16 cellular contexts compared by ENCODE assay signal in genomic region chr2:12432985-12433640, GRCh38.
DNase-seq lines count a peak whose midpoint lies in the region; ATAC-seq and TF ChIP-seq lines count a peak whose summit lies in the region.
"Had no signal": no experiment of that assay in that cellular context is flagged by ENCODE, and none has a peak within 500 bp of the region (broad histone marks: within the 10 kb centered on the region; RNA-seq: fewer than 3 reads in every experiment).

No MANE protein-coding gene starts in this region.

- no peaks in the 10 kb centered on the region for H3K36me3 Mint-ChIP-seq in HFFc6 (ENCODE audit: low read depth)
- H3K36me3 Mint-ChIP-seq: CD8-positive, alpha-beta T cell had no signal

- H3K4me3 ChIP-seq in astrocyte of the spinal cord (ENCODE audit: low read depth, low read length), result no peak overlapping the region
- no peak overlapping the region for H3K4me3 ChIP-seq in lower lobe of right lung
- H3K4me3 ChIP-seq in prostate gland, result no peak overlapping the region
- H3K4me3 ChIP-seq: BLaER1 had no signal

- DNase-seq in EH (ENCODE audit: low read depth) (peak; percentile 67), HFFc6 (peak; percentile 17), astrocyte of the spinal cord (ENCODE audit: low read depth, low spot score) (peak; percentile 69), iris pigment epithelial cell (ENCODE audit: low read depth) (peak; percentile 47), DMS53 (lab: John Stamatoyannopoulos, UW) (no peak), NCI-H1930 (lab: John Stamatoyannopoulos, UW) (no peak), lower lobe of right lung (no peak), prostate gland (ENCODE audit: low spot score) (no peak)
- DNase-seq: CD8-positive, alpha-beta T cell; H7; Kasumi-1; NCI-H1105; NCI-H1694; NK-92 treated with Interleukin-12 subunit alpha and Interleukin-12 subunit beta, amount 100 ng/mL, for 24 hours; SHP77 had no signal

- in situ Hi-C loops in astrocyte of the spinal cord (cut with HindIII; ENCODE audit: low sequenced_read_pairs), result no loop called here

- no peak for TF ChIP-seq CTCF in HFFc6 (IDR thresholded peaks at IDR 0.05)
- TF ChIP-seq CTCF in astrocyte of the spinal cord (IDR thresholded peaks at IDR 0.05; ENCODE audit: low read depth, low read length), result no peak
- TF ChIP-seq CTCF in lower lobe of right lung (IDR thresholded peaks at IDR 0.05), result no peak
- no peak for TF ChIP-seq CTCF in prostate gland (IDR thresholded peaks at IDR 0.05)

- no peak for TF ChIP-seq POLR2A in prostate gland (IDR thresholded peaks at IDR 0.05)

- no peak for ATAC-seq in lower lobe of right lung
- ATAC-seq: CD8-positive, alpha-beta T cell had no signal

- peaks cover 46% of the 10 kb centered on the region for H3K4me1 Mint-ChIP-seq in HFFc6 (ENCODE audit: low read depth)

- H3K27me3 ChIP-seq in lower lobe of right lung (ENCODE audit: low read depth), result no peaks in the 10 kb centered on the region
- H3K27me3 ChIP-seq in prostate gland (replicated peaks; ENCODE audit: insufficient read depth), result no peaks in the 10 kb centered on the region
- H3K27me3 ChIP-seq: BLaER1 had no signal

- no peaks in the 10 kb centered on the region for H3K9me3 Mint-ChIP-seq in HFFc6
- H3K9me3 Mint-ChIP-seq: CD8-positive, alpha-beta T cell had no signal

- H3K27ac ChIP-seq in lower lobe of right lung (no peak overlapping the region), prostate gland (no peak overlapping the region)
- H3K27ac ChIP-seq: BLaER1 had no signal

- no peaks in the 10 kb centered on the region for H3K9me3 ChIP-seq in lower lobe of right lung
- H3K9me3 ChIP-seq in prostate gland, result no peaks in the 10 kb centered on the region
- H3K9me3 ChIP-seq: BLaER1 had no signal

- no peak overlapping the region for H3K27ac Mint-ChIP-seq in HFFc6
- H3K27ac Mint-ChIP-seq: CD8-positive, alpha-beta T cell had no signal

- intact Hi-C loops in lower lobe of right lung (cut with DNase I), result no loop called here
- intact Hi-C loops in prostate gland (cut with DNase I), result no loop called here

- no peaks in the 10 kb centered on the region for H3K36me3 ChIP-seq in lower lobe of right lung
- no peaks in the 10 kb centered on the region for H3K36me3 ChIP-seq in prostate gland
- H3K36me3 ChIP-seq: BLaER1 had no signal

- no peaks in the 10 kb centered on the region for H3K27me3 Mint-ChIP-seq in HFFc6 (ENCODE audit: insufficient read depth)

- H3K4me3 Mint-ChIP-seq in HFFc6, result no peak overlapping the region
- H3K4me3 Mint-ChIP-seq: CD8-positive, alpha-beta T cell had no signal

- WGBS in prostate gland, result 79% methylated on average over 2 of the region's 2 CpGs

- H3K4me1 ChIP-seq in lower lobe of right lung (peaks cover 5% of the 10 kb centered on the region), prostate gland (replicated peaks) (no peaks in the 10 kb centered on the region)

Comparison
In these comparisons a context has a peak if more than half of its experiments do, and no peak if none do; other contexts are left out.
1. DNase-seq: peak in EH (single experiment), HFFc6 (single experiment), astrocyte of the spinal cord (single experiment) and iris pigment epithelial cell (single experiment); none in DMS53 (single experiment), NCI-H1930 (0 of 2), lower lobe of right lung (single experiment) and prostate gland (single experiment).